In the genomic region with DNA sequence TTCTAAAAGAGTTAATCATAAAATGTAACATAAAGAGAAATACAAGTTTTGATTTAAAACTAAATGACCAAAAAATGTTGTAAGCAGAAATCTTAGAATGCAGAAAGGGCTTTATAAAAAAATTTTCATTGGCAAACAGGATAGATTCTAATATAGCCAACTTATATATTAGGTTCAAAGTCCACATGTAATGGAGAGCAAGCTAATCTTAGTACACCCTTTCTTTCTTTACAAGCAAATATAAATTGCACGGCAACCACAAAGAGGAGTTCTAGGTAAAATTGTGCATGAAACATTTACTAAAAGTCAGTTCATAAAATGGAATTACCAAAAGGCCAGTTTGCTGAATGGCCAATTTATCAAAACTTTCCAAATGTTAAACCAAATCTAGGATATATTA, we compare ENCODE assay signal across 22 cellular contexts.
A peak's percentile ranks its signal among the peaks of the same experiment; 100 is the strongest.
DNase-seq lines count a peak whose midpoint lies in the region; ATAC-seq, FAIRE-seq and TF ChIP-seq lines count a peak whose summit lies in the region.
"Had no signal": no experiment of that assay in that cellular context is flagged by ENCODE, and none has a peak within 500 bp of the region (broad histone marks: within the 10 kb centered on the region; RNA-seq: fewer than 3 reads in every experiment).

No MANE protein-coding gene starts in this region.

- no peaks in the 10 kb centered on the region for H3K9me3 Mint-ChIP-seq in progenitor cell of endocrine pancreas (ENCODE audit: low read depth)
- H3K9me3 Mint-ChIP-seq: CD4-positive, alpha-beta T cell had no signal

- no peak overlapping the region for H3K4me3 Mint-ChIP-seq in progenitor cell of endocrine pancreas (ENCODE audit: low read depth)
- H3K4me3 Mint-ChIP-seq: B cell; CD4-positive, alpha-beta T cell; CD8-positive, alpha-beta T cell had no signal

- H3K27ac Mint-ChIP-seq in progenitor cell of endocrine pancreas: no peak overlapping the region
- H3K27ac Mint-ChIP-seq: B cell; CD4-positive, alpha-beta T cell; CD8-positive, alpha-beta T cell had no signal

- no peak for TF ChIP-seq CTCF in progenitor cell of endocrine pancreas (IDR thresholded peaks at IDR 0.05; ENCODE audit: unreplicated experiment)

- no peak overlapping the region for H3K27ac ChIP-seq in small intestine (ENCODE audit: low read depth in 1 of 2, low read length in 1 of 2)
- H3K27ac ChIP-seq: A549; BLaER1 treated with 17β-estradiol and CSF1 and Interleukin-3, amounts not matched to agents 10 nM and 100 nM; C4-2B had no signal

- H3K27me3 ChIP-seq in endocrine pancreas (ENCODE audit: control insufficient read depth, insufficient read depth, low read length): no peaks in the 10 kb centered on the region
- no peaks in the 10 kb centered on the region for H3K27me3 ChIP-seq in small intestine (ENCODE audit: control insufficient read depth in 2 of 2, insufficient read depth in 2 of 2, low read length in 2 of 2)
- H3K27me3 ChIP-seq: BLaER1 treated with 17β-estradiol and CSF1 and Interleukin-3, amounts not matched to agents 10 nM and 100 nM had no signal

- H3K4me3 ChIP-seq in endocrine pancreas (ENCODE audit: control insufficient read depth, insufficient read depth, low read length) (peak overlapping the region; percentile 34), small intestine (ENCODE audit: low read depth in 1 of 2, low read length in 2 of 2) (no peak overlapping the region)
- H3K4me3 ChIP-seq: A549; BLaER1 treated with 17β-estradiol and CSF1 and Interleukin-3, amounts not matched to agents 10 nM and 100 nM had no signal

- no peaks in the 10 kb centered on the region for H3K36me3 Mint-ChIP-seq in progenitor cell of endocrine pancreas (ENCODE audit: insufficient read depth)
- H3K36me3 Mint-ChIP-seq: CD8-positive, alpha-beta T cell had no signal

- no peaks in the 10 kb centered on the region for H3K27me3 Mint-ChIP-seq in progenitor cell of endocrine pancreas
- H3K27me3 Mint-ChIP-seq: B cell; CD4-positive, alpha-beta T cell had no signal

- H3K9me3 ChIP-seq in endocrine pancreas (ENCODE audit: control insufficient read depth, low read length): no peaks in the 10 kb centered on the region
- no peaks in the 10 kb centered on the region for H3K9me3 ChIP-seq in small intestine (ENCODE audit: control insufficient read depth, low read depth)
- H3K9me3 ChIP-seq: A549; BLaER1 treated with 17β-estradiol and CSF1 and Interleukin-3, amounts not matched to agents 10 nM and 100 nM; Caco-2 had no signal

- H3K36me3 ChIP-seq in endocrine pancreas (ENCODE audit: control insufficient read depth, insufficient read depth, low read length) (no peaks in the 10 kb centered on the region), small intestine (ENCODE audit: control insufficient read depth in 2 of 2, insufficient read depth in 2 of 2, low read length in 2 of 2) (no peaks in the 10 kb centered on the region)
- H3K36me3 ChIP-seq: BLaER1 treated with 17β-estradiol and CSF1 and Interleukin-3, amounts not matched to agents 10 nM and 100 nM had no signal

- peak; percentile 91 for ATAC-seq in left colon
- no peak for ATAC-seq in HG03108 (IDR thresholded peaks at IDR 0.05; ENCODE audit: unreplicated experiment)
- no peak for ATAC-seq in HG02938 (IDR thresholded peaks at IDR 0.05; ENCODE audit: unreplicated experiment)
- ATAC-seq: A549; CD8-positive, alpha-beta T cell had no signal

- peaks cover 2% of the 10 kb centered on the region for H3K4me1 Mint-ChIP-seq in progenitor cell of endocrine pancreas (ENCODE audit: low read depth)
- H3K4me1 Mint-ChIP-seq: B cell had no signal

- no peak overlapping the region for H3K9ac ChIP-seq in endocrine pancreas (ENCODE audit: control insufficient read depth, insufficient read depth, low read length)
- H3K9ac ChIP-seq: BLaER1 treated with 17β-estradiol and CSF1 and Interleukin-3, amounts not matched to agents 10 nM and 100 nM had no signal

- H3K4me1 ChIP-seq in endocrine pancreas (ENCODE audit: control insufficient read depth, insufficient read depth, low read length) (peaks cover 42% of the 10 kb centered on the region), small intestine (ENCODE audit: control insufficient read depth in 2 of 2, insufficient read depth in 1 of 2, low read depth in 1 of 2, low read length in 1 of 2) (no peaks in the 10 kb centered on the region)
- H3K4me1 ChIP-seq: A549; BLaER1 treated with 17β-estradiol and CSF1 and Interleukin-3, amounts not matched to agents 10 nM and 100 nM; Caco-2 had no signal

- no peak for FAIRE-seq in small intestine (lab: Jason Lieb, UNC)
- FAIRE-seq: A549, G401.6, GM12891, GM19239 had no signal

- DNase-seq in LoVo (ENCODE audit: low spot score) (peak; percentile 21), left colon (no peak), small intestine (peak; percentile 41), T-helper 2 cell (no peak), progenitor cell of endocrine pancreas (ENCODE audit: low spot score, unreplicated experiment) (no peak)
- DNase-seq: AML-193; Caco-2; Calu3; CD4-positive, alpha-beta T cell; CD8-positive, alpha-beta T cell; DMS79 treated with DMSO at 0.1 percent for 48 hours; GF-D8 had no signal

- intact Hi-C loops in left colon (cut with DNase I, micrococcal nuclease): no loop called here

- WGBS in small intestine, 3 donors: 6 to 67% (median 50%) methylated on average over 1 of the region's 1 CpG

Comparison
In these comparisons a context has a peak if more than half of its experiments do, and no peak if none do; other contexts are left out.
1. DNase-seq: peak in LoVo (single experiment) and small intestine (single experiment); none in left colon (0 of 2), T-helper 2 cell (0 of 5) and progenitor cell of endocrine pancreas (single experiment).